ENCODE assay signal across 16 cellular contexts in genomic region chr6:33925869-33926268, GRCh38.
"Had no signal": no experiment of that assay in that cellular context is flagged by ENCODE, and none has a peak within 500 bp of the region (broad histone marks: within the 10 kb centered on the region; RNA-seq: fewer than 3 reads in every experiment).

No MANE protein-coding gene starts in this region.

- H3K27me3 Mint-ChIP-seq: activated CD8-positive, alpha-beta T cell treated with anti-CD3 and anti-CD28 coated beads for 36 hours had no signal

- H3K36me3 Mint-ChIP-seq: naive B cell, type B pancreatic cell had no signal

- H3K27ac Mint-ChIP-seq: activated CD8-positive, alpha-beta T cell treated with anti-CD3 and anti-CD28 coated beads for 36 hours; activated T-cell treated with anti-CD3 and anti-CD28 coated beads, Interleukin-2, amount 50 U/mL, for 72 hours; naive B cell; progenitor cell of endocrine pancreas; type B pancreatic cell had no signal

- ATAC-seq: foreskin keratinocyte, heart left ventricle had no signal

- H3K4me3 Mint-ChIP-seq: activated CD8-positive, alpha-beta T cell treated with anti-CD3 and anti-CD28 coated beads for 36 hours; activated T-cell treated with anti-CD3 and anti-CD28 coated beads, Interleukin-2, amount 50 U/mL, for 72 hours; naive B cell; type B pancreatic cell had no signal

- H3K4me1 ChIP-seq: foreskin keratinocyte, right lobe of liver had no signal

- H3K27me3 ChIP-seq: cardiac muscle cell, foreskin keratinocyte, neutrophil, right lobe of liver, suprapubic skin had no signal

- H3K9me3 ChIP-seq: neutrophil, right lobe of liver, suprapubic skin had no signal

- H3K36me3 ChIP-seq: cardiac muscle cell, heart left ventricle, neutrophil, right lobe of liver, suprapubic skin had no signal

- H3K27ac ChIP-seq: cardiac muscle cell, foreskin keratinocyte, heart left ventricle, neutrophil, right lobe of liver, suprapubic skin had no signal

- DNase-seq: activated CD4-positive, alpha-beta T cell treated with anti-CD3 and anti-CD28 coated beads for 4 hours; activated CD8-positive, alpha-beta memory T cell treated with anti-CD3 and anti-CD28 coated beads, Interleukin-2, amount 50 U/mL, for 4 hours; activated CD8-positive, alpha-beta T cell treated with anti-CD3 and anti-CD28 coated beads for 36 hours; activated T-cell treated with anti-CD3 and anti-CD28 coated beads, Interleukin-2, amount 50 U/mL, for 72 hours; foreskin keratinocyte; heart left ventricle; left colon; naive B cell; right lobe of liver; stimulated activated CD4-positive, alpha-beta T cell treated with anti-CD3 and anti-CD28 coated beads, Interleukin-2, amount 100 ng/mL, for 24 hours; stimulated activated naive CD8-positive, alpha-beta T cell treated with anti-CD3 and anti-CD28 coated beads, Interleukin-15, Interleukin-2, amounts not matched to agents 100 U/mL and 50 U/mL, for 24 hours had no signal

- H3K4me3 ChIP-seq: cardiac muscle cell, heart left ventricle, right lobe of liver, suprapubic skin had no signal

- H3K9me3 Mint-ChIP-seq: activated CD8-positive, alpha-beta T cell treated with anti-CD3 and anti-CD28 coated beads for 36 hours; activated T-cell treated with anti-CD3 and anti-CD28 coated beads, Interleukin-2, amount 50 U/mL, for 72 hours; type B pancreatic cell had no signal
